In the genomic region with DNA sequence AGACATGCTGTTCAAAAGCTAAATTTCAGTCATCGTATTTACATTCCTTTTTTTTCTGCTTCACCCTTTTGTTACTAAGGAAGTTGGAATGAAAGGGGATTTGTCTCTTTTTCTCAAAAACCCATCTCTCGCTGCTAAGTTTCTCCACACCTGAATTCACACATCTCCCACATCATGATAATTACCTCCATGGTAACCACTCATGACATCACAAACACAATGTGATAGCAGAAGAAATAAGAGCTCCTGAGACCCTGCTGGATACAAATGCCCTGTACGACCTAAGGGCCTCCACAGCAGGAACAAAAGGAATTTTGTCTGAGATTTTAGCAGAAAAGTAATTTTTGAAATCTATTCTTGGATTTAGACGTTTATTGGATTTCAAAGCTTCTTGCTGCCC, we compare ENCODE assay signal across 29 cellular contexts.
DNase-seq lines count a peak whose midpoint lies in the region; ATAC-seq, FAIRE-seq and TF ChIP-seq lines count a peak whose summit lies in the region.
"Had no signal": no experiment of that assay in that cellular context is flagged by ENCODE, and none has a peak within 500 bp of the region (broad histone marks: within the 10 kb centered on the region; RNA-seq: fewer than 3 reads in every experiment).

No MANE protein-coding gene starts in this region.

- H3K4me2 ChIP-seq in HepG2 (ENCODE audit: low read depth, low read length), result no peak overlapping the region
- H3K4me2 ChIP-seq: KMS-11 had no signal

- ATAC-seq in HepG2 (no peak), right lobe of liver (no peak), GM18870 (IDR thresholded peaks at IDR 0.05; ENCODE audit: unreplicated experiment) (no peak)
- ATAC-seq: activated CD4-positive, alpha-beta T cell treated with anti-CD3 and anti-CD28 coated beads for 36 hours; activated T-cell treated with anti-CD3 and anti-CD28 coated beads, Interleukin-2, amount 50 U/mL, for 4 hours; esophagus mucosa; foreskin keratinocyte; left lung; naive thymus-derived CD4-positive, alpha-beta T cell; stimulated activated effector memory CD8-positive, alpha-beta T cell treated with anti-CD3 and anti-CD28 coated beads, Interleukin-12 subunit alpha, Interleukin-12 subunit beta, amount 100 ng/mL, for 72 hours had no signal

- H3K27ac Mint-ChIP-seq in activated T-helper 2 cell treated with anti-CD3 and anti-CD28 coated beads, Interferon-gamma antibody, Interleukin-2, Interleukin-4, amounts not matched to agents 10 μg/mL and 5 μg/mL and 100 μg/mL, durations not matched to agents 14 hours and 24 hours and 36 hours, result no peak overlapping the region
- H3K27ac Mint-ChIP-seq in activated CD4-positive, alpha-beta memory T cell treated with anti-CD3 and anti-CD28 coated beads for 36 hours, result no peak overlapping the region
- H3K27ac Mint-ChIP-seq: activated CD4-positive, alpha-beta T cell treated with anti-CD3 and anti-CD28 coated beads for 36 hours; activated naive CD4-positive, alpha-beta T cell treated with anti-CD3 and anti-CD28 coated beads for 36 hours; mesothelial cell of epicardium; naive thymus-derived CD4-positive, alpha-beta T cell; stimulated activated effector memory CD8-positive, alpha-beta T cell treated with anti-CD3 and anti-CD28 coated beads, Interleukin-12 subunit alpha, Interleukin-12 subunit beta, amount 100 ng/mL, for 72 hours; T-helper 1 cell treated with Interleukin-12 subunit alpha and Interleukin-12 subunit beta and Interleukin-4 antibody, amounts not matched to agents 30 μg/mL and 1 μg/mL, for 36 hours had no signal

- H3K9ac ChIP-seq in HepG2 (ENCODE audit: insufficient read depth, low read depth, low read length), result no peak overlapping the region
- H3K9ac ChIP-seq: KMS-11 had no signal

- no peak for TF ChIP-seq POLR2A in HepG2 (IDR thresholded peaks at IDR 0.05; ENCODE audit: insufficient read depth in 1 of 2, low read depth in 2 of 2, low read length in 2 of 2)
- TF ChIP-seq POLR2A in right lobe of liver (IDR thresholded peaks at IDR 0.05), result no peak

- WGBS in HepG2 (ENCODE audit: low lambda C conversion rate), result 2% methylated on average over 4 of the region's 4 CpGs
- WGBS in right lobe of liver (ENCODE audit: insufficient coverage, low coverage, low lambda C conversion rate, missing lambda C conversion rate), result 58% methylated on average over 4 of the region's 4 CpGs

- POLR2A ChIA-PET in HepG2 (lab: Yijun Ruan, JAX), result no interaction called here
- POLR2A ChIA-PET in activated CD4-positive, alpha-beta memory T cell treated with anti-CD3 and anti-CD28 coated beads for 36 hours (lab: Charles Lee), result no interaction called here

- no peaks in the 10 kb centered on the region for H4K20me1 ChIP-seq in HepG2 (ENCODE audit: insufficient read depth, low read length)

- CTCF ChIA-PET in HepG2 (lab: Yijun Ruan, JAX; ENCODE audit: low intra/inter-chr PET ratio, low total read pairs), result no interaction called here
- CTCF ChIA-PET in activated CD4-positive, alpha-beta memory T cell treated with anti-CD3 and anti-CD28 coated beads for 36 hours (lab: Charles Lee), result interaction anchor here (1.2 kb wide), 1 partner anchor 95 kb away, joined by 3 read pairs; no protein-coding TSS in a partner anchor

- H3K27me3 ChIP-seq in HepG2 (ENCODE audit: control insufficient read depth in 1 of 2, insufficient read depth in 2 of 2, low read length in 2 of 2) (no peaks in the 10 kb centered on the region), right lobe of liver (no peaks in the 10 kb centered on the region)
- H3K27me3 ChIP-seq: BE2C, left lung, right atrium auricular region, SJSA1, suprapubic skin had no signal

- H3K4me3 ChIP-seq in HepG2 (replicated peaks in 1 of 3; ENCODE audit: insufficient read depth in 1 of 3, low read depth in 2 of 3, low read length in 3 of 3) (no peak overlapping the region), right lobe of liver (no peak overlapping the region)
- H3K4me3 ChIP-seq: left lung, right atrium auricular region, SJSA1, spleen, suprapubic skin had no signal

- H3K4me1 ChIP-seq in HepG2 (ENCODE audit: insufficient read depth, low read length) (no peaks in the 10 kb centered on the region), right lobe of liver (no peaks in the 10 kb centered on the region)
- H3K4me1 ChIP-seq: foreskin keratinocyte, left lung, SJSA1, spleen had no signal

- no peaks in the 10 kb centered on the region for H3K9me3 ChIP-seq in HepG2 (ENCODE audit: low read length)
- no peaks in the 10 kb centered on the region for H3K9me3 ChIP-seq in right lobe of liver
- H3K9me3 ChIP-seq: BE2C, left lung, right atrium auricular region, SJSA1, spleen, suprapubic skin had no signal

- TF ChIP-seq RAD21 in HepG2 (CRISPR knock-in tag; IDR thresholded peaks at IDR 0.05), result no peak

- no peaks in the 10 kb centered on the region for H3K79me2 ChIP-seq in HepG2 (ENCODE audit: insufficient read depth, low read length)

- TF ChIP-seq EP300 in HepG2 (IDR thresholded peaks at IDR 0.05; ENCODE audit: low read depth in 2 of 2, low read length in 2 of 2) (no peak), HepG2 (CRISPR knock-in tag; IDR thresholded peaks at IDR 0.05; ENCODE audit: borderline replicate concordance) (no peak)

- DNase-seq in HepG2 (ENCODE audit: low spot score) (no peak), right lobe of liver (no peak), NCI-H2227 (lab: John Stamatoyannopoulos, UW; ENCODE audit: unreplicated experiment) (peak; percentile 47), A172 (ENCODE audit: low spot score) (no peak)
- no peak for DNase-seq in activated T-helper 2 cell treated with anti-CD3 and anti-CD28 coated beads, Interferon-gamma antibody, Interleukin-2, Interleukin-4, amounts not matched to agents 10 μg/mL and 5 μg/mL and 100 μg/mL, durations not matched to agents 14 hours and 24 hours and 36 hours (ENCODE audit: low spot score)
- DNase-seq in activated CD4-positive, alpha-beta memory T cell treated with anti-CD3 and anti-CD28 coated beads for 36 hours, result no peak
- DNase-seq: activated CD4-positive, alpha-beta T cell treated with anti-CD3 and anti-CD28 coated beads for 36 hours; activated naive CD4-positive, alpha-beta T cell treated with anti-CD3 and anti-CD28 coated beads for 36 hours; activated T-cell treated with anti-CD3 and anti-CD28 coated beads, Interleukin-2, amount 50 U/mL, for 4 hours; BE2C; DND-41; foreskin keratinocyte; left lung; naive thymus-derived CD4-positive, alpha-beta T cell; NK-92 treated with Interleukin-12 subunit alpha and Interleukin-12 subunit beta, amount 100 ng/mL, for 24 hours; spleen; stimulated activated CD4-positive, alpha-beta T cell treated with anti-CD3 and anti-CD28 coated beads, Interleukin-2, amount 100 ng/mL, for 48 hours had no signal

- H3K9me3 Mint-ChIP-seq in activated T-helper 2 cell treated with anti-CD3 and anti-CD28 coated beads, Interferon-gamma antibody, Interleukin-2, Interleukin-4, amounts not matched to agents 10 μg/mL and 5 μg/mL and 100 μg/mL, durations not matched to agents 14 hours and 24 hours and 36 hours, result no peaks in the 10 kb centered on the region
- H3K9me3 Mint-ChIP-seq in activated CD4-positive, alpha-beta memory T cell treated with anti-CD3 and anti-CD28 coated beads for 36 hours, result no peaks in the 10 kb centered on the region
- H3K9me3 Mint-ChIP-seq: activated naive CD4-positive, alpha-beta T cell treated with anti-CD3 and anti-CD28 coated beads for 36 hours; activated T-cell treated with anti-CD3 and anti-CD28 coated beads, Interleukin-2, amount 50 U/mL, for 4 hours; mesothelial cell of epicardium; stimulated activated effector memory CD8-positive, alpha-beta T cell treated with anti-CD3 and anti-CD28 coated beads, Interleukin-12 subunit alpha, Interleukin-12 subunit beta, amount 100 ng/mL, for 72 hours; T-helper 1 cell treated with Interleukin-12 subunit alpha and Interleukin-12 subunit beta and Interleukin-4 antibody, amounts not matched to agents 30 μg/mL and 1 μg/mL, for 36 hours had no signal

- H3K27me3 Mint-ChIP-seq in activated T-helper 2 cell treated with anti-CD3 and anti-CD28 coated beads, Interferon-gamma antibody, Interleukin-2, Interleukin-4, amounts not matched to agents 10 μg/mL and 5 μg/mL and 100 μg/mL, durations not matched to agents 14 hours and 24 hours and 36 hours (ENCODE audit: low read depth), result peaks cover 5% of the 10 kb centered on the region
- no peaks in the 10 kb centered on the region for H3K27me3 Mint-ChIP-seq in activated CD4-positive, alpha-beta memory T cell treated with anti-CD3 and anti-CD28 coated beads for 36 hours

- no peak overlapping the region for H2AFZ ChIP-seq in HepG2 (ENCODE audit: low read length)

- no peak for TF ChIP-seq CTCF in HepG2 (CRISPR knock-in tag; IDR thresholded peaks at IDR 0.05)
- no peak for TF ChIP-seq CTCF in right lobe of liver (IDR thresholded peaks at IDR 0.05)

- in situ Hi-C loops in HepG2 (cut with HindIII; ENCODE audit: extremely low pct_ligation_motif_present, low pct_unique_long_range_greater_than_20kb), result no loop called here

- no peaks in the 10 kb centered on the region for H3K4me1 Mint-ChIP-seq in activated T-helper 2 cell treated with anti-CD3 and anti-CD28 coated beads, Interferon-gamma antibody, Interleukin-2, Interleukin-4, amounts not matched to agents 10 μg/mL and 5 μg/mL and 100 μg/mL, durations not matched to agents 14 hours and 24 hours and 36 hours (ENCODE audit: low read depth)
- H3K4me1 Mint-ChIP-seq in activated CD4-positive, alpha-beta memory T cell treated with anti-CD3 and anti-CD28 coated beads for 36 hours (ENCODE audit: low read depth), result no peaks in the 10 kb centered on the region
- H3K4me1 Mint-ChIP-seq: activated CD4-positive, alpha-beta T cell treated with anti-CD3 and anti-CD28 coated beads for 36 hours; naive thymus-derived CD4-positive, alpha-beta T cell; stimulated activated effector memory CD8-positive, alpha-beta T cell treated with anti-CD3 and anti-CD28 coated beads, Interleukin-12 subunit alpha, Interleukin-12 subunit beta, amount 100 ng/mL, for 72 hours had no signal

- H3K36me3 ChIP-seq in HepG2 (replicated peaks in 1 of 2; ENCODE audit: control insufficient read depth in 1 of 2, insufficient read depth in 2 of 2, low read length in 2 of 2), result no peaks in the 10 kb centered on the region
- H3K36me3 ChIP-seq in right lobe of liver, result no peaks in the 10 kb centered on the region
- H3K36me3 ChIP-seq: BE2C, left lung, right atrium auricular region, SJSA1, spleen, suprapubic skin had no signal

- no peaks in the 10 kb centered on the region for H3K36me3 Mint-ChIP-seq in activated T-helper 2 cell treated with anti-CD3 and anti-CD28 coated beads, Interferon-gamma antibody, Interleukin-2, Interleukin-4, amounts not matched to agents 10 μg/mL and 5 μg/mL and 100 μg/mL, durations not matched to agents 14 hours and 24 hours and 36 hours (ENCODE audit: low read depth)
- no peaks in the 10 kb centered on the region for H3K36me3 Mint-ChIP-seq in activated CD4-positive, alpha-beta memory T cell treated with anti-CD3 and anti-CD28 coated beads for 36 hours
- H3K36me3 Mint-ChIP-seq: mesothelial cell of epicardium; naive thymus-derived CD4-positive, alpha-beta T cell; stimulated activated effector memory CD8-positive, alpha-beta T cell treated with anti-CD3 and anti-CD28 coated beads, Interleukin-12 subunit alpha, Interleukin-12 subunit beta, amount 100 ng/mL, for 72 hours had no signal

- intact Hi-C loops in HepG2 (cut with micrococcal nuclease; ENCODE audit: unreplicated experiment), result loop anchor here (5.0 kb wide), 1 partner anchor 589 kb away; no protein-coding TSS in a partner anchor
- intact Hi-C loops in right lobe of liver (cut with DNase I), result no loop called here
- intact Hi-C loops in activated T-helper 2 cell treated with anti-CD3 and anti-CD28 coated beads, Interferon-gamma antibody, Interleukin-2, Interleukin-4, amounts not matched to agents 10 μg/mL and 5 μg/mL and 100 μg/mL, durations not matched to agents 14 hours and 24 hours and 36 hours (cut with micrococcal nuclease), result no loop called here
- intact Hi-C loops in activated CD4-positive, alpha-beta memory T cell treated with anti-CD3 and anti-CD28 coated beads for 36 hours (cut with micrococcal nuclease), result no loop called here

- BruUV-seq in HepG2 (replicated peaks; lab: Mats Ljungman, UMichigan), result no TSS peak

- no peak overlapping the region for H3K27ac ChIP-seq in HepG2 (ENCODE audit: extremely low read length, insufficient read depth, low read length)
- no peak overlapping the region for H3K27ac ChIP-seq in right lobe of liver
- H3K27ac ChIP-seq: foreskin keratinocyte, KMS-11, left lung, SJSA1, spleen, suprapubic skin had no signal

- no peak overlapping the region for H3K4me3 Mint-ChIP-seq in activated T-helper 2 cell treated with anti-CD3 and anti-CD28 coated beads, Interferon-gamma antibody, Interleukin-2, Interleukin-4, amounts not matched to agents 10 μg/mL and 5 μg/mL and 100 μg/mL, durations not matched to agents 14 hours and 24 hours and 36 hours (ENCODE audit: low read depth)
- no peak overlapping the region for H3K4me3 Mint-ChIP-seq in activated CD4-positive, alpha-beta memory T cell treated with anti-CD3 and anti-CD28 coated beads for 36 hours
- H3K4me3 Mint-ChIP-seq: activated CD4-positive, alpha-beta T cell treated with anti-CD3 and anti-CD28 coated beads for 36 hours; activated naive CD4-positive, alpha-beta T cell treated with anti-CD3 and anti-CD28 coated beads for 36 hours; activated T-cell treated with anti-CD3 and anti-CD28 coated beads, Interleukin-2, amount 50 U/mL, for 4 hours; mesothelial cell of epicardium; naive thymus-derived CD4-positive, alpha-beta T cell; stimulated activated effector memory CD8-positive, alpha-beta T cell treated with anti-CD3 and anti-CD28 coated beads, Interleukin-12 subunit alpha, Interleukin-12 subunit beta, amount 100 ng/mL, for 72 hours; T-helper 1 cell treated with Interleukin-12 subunit alpha and Interleukin-12 subunit beta and Interleukin-4 antibody, amounts not matched to agents 30 μg/mL and 1 μg/mL, for 36 hours had no signal

- FAIRE-seq in HepG2 (lab: Jason Lieb, UNC) (no peak), islet of Langerhans (lab: Jason Lieb, UNC) (peak; percentile 84)
- FAIRE-seq: colon, H54 had no signal
